8 cellular contexts compared by ENCODE assay signal in the genomic region with DNA sequence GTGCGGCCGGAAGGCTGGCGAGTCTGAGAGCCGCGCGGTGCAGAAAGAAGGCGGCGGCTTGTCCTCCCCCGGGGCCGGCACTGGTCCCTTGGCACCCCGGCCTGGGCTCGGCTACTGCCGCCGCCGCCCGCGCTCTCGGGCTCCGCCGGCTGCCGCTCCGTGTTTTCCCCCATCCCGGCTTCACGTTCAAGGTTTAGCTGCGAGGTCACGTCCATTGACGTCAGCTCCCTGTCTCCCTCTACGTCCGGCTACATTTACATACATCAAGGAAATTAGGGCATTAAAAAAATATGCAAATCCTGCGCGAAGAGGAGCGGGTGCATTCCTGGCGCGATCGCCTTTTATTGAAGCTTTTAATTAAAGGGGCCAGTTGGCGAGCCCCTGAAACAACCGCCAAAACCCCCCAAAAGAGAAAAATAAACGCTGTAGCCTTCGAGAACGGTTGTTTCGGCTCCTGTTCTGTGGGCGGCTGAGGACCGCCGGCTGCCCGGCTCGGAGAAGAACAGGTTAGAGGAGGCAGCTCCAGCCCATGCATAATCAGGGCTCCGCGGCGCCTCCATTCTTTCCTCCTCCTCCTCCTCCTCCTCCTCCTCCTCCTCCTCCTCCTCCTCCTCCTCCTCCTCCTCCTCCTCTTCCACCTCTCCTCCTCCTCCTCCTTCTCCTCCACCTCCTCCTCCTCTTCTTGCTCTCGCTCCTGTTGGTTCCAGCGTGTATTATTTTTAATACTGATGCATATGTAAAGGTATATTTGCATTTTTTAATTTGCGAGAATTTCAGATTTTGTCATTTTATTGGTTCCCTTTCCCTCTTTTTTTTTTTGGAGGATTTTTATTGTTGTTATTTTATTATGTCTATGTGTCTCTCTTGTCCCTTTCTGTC.
DNase-seq lines count a peak whose midpoint lies in the region; ATAC-seq, FAIRE-seq and TF ChIP-seq lines count a peak whose summit lies in the region.

No MANE protein-coding gene starts in this region.

- H3K9me3 ChIP-seq in Panc1 (ENCODE audit: control insufficient read depth, insufficient read depth, low read depth, low read length) (no peaks in the 10 kb centered on the region), transverse colon (no peaks in the 10 kb centered on the region)

- H3K4me3 ChIP-seq in Panc1 (ENCODE audit: low read depth in 2 of 2, low read length in 2 of 2) (peak overlapping the region; percentile 67 to 80), transverse colon (peak overlapping the region; percentile 1 to 55 (median 30))

- H3K27me3 ChIP-seq in Panc1 (ENCODE audit: control insufficient read depth, insufficient read depth, low read length) (no peaks in the 10 kb centered on the region), transverse colon (peaks cover 98% of the 10 kb centered on the region)

- H3K36me3 ChIP-seq in Panc1 (ENCODE audit: control insufficient read depth, insufficient read depth, low read length) = no peaks in the 10 kb centered on the region
- H3K36me3 ChIP-seq in transverse colon = no peaks in the 10 kb centered on the region

- FAIRE-seq in D721Med (lab: Jason Lieb, UNC) = peak; percentile 16

- BruUV-seq in Panc1 (replicated peaks; lab: Mats Ljungman, UMichigan) = no TSS peak

- in situ Hi-C loops in Panc1 (cut with HindIII; ENCODE audit: low pct_unique_long_range_greater_than_20kb, low sequenced_read_pairs) = loop anchor here (25.0 kb wide), 1 partner anchor 914 kb away; no protein-coding TSS in a partner anchor
- in situ Hi-C loops in transverse colon (cut with MboI; ENCODE audit: low pct_ligation_motif_present in 1 of 4, low pct_unique_long_range_greater_than_20kb in 1 of 4, low sequenced_read_pairs in 3 of 4) = loop anchor here in 1 of 4 donors (25.0 kb wide), 1 partner anchor 1264 kb away; a partner anchor contains a TSS

- peaks cover 7% of the 10 kb centered on the region for H3K36me3 Mint-ChIP-seq in memory B cell

- TF ChIP-seq POLR2A in transverse colon (IDR thresholded peaks at IDR 0.05) = no peak

- H3K27me3 Mint-ChIP-seq in memory B cell = peaks cover 28% of the 10 kb centered on the region

- H3K4me1 ChIP-seq in Panc1 (ENCODE audit: control insufficient read depth, insufficient read depth, low read length) (peaks cover 19% of the 10 kb centered on the region), transverse colon (peaks cover 8 to 34% (median 31%) of the 10 kb centered on the region in 4 donors)

- WGBS in transverse colon (ENCODE audit: low coverage in 1 of 2), 2 donors = 1 to 2% methylated on average over 23 to 52 of the region's 52 CpGs

- TF ChIP-seq EP300 in transverse colon (IDR thresholded peaks at IDR 0.05; ENCODE audit: low read depth) = no peak

- POLR2A ChIA-PET in Panc1 (lab: Charles Lee) = interaction anchor here (0.6 to 1.3 kb wide), 4 partner anchors 15 to 402 kb away, joined by 3 to 13 read pairs (median 7); no protein-coding TSS in a partner anchor

- H3K4me1 Mint-ChIP-seq in memory B cell = peaks cover 24% of the 10 kb centered on the region

- DNase-seq in D721Med (ENCODE audit: insufficient read length, low spot score) (peak; percentile 68), HK-2 (ENCODE audit: unreplicated experiment) (peak; percentile 47), Panc1 (ENCODE audit: low read depth, low spot score) (no peak), memory B cell (ENCODE audit: low spot score in 2 of 2) (no peak), transverse colon (peak; percentile 59), OCI-M2 (lab: John Stamatoyannopoulos, UW; ENCODE audit: unreplicated experiment) (no peak)

- peaks cover 8% of the 10 kb centered on the region for H3K9me3 Mint-ChIP-seq in memory B cell

- no peak for TF ChIP-seq CTCF in D721Med (IDR thresholded peaks at IDR 0.05; ENCODE audit: insufficient read depth, missing control alignments)
- no peak for TF ChIP-seq CTCF in Panc1 (IDR thresholded peaks at IDR 0.05)
- no peak for TF ChIP-seq CTCF in transverse colon (IDR thresholded peaks at IDR 0.05)

- ATAC-seq in GM19467 (IDR thresholded peaks at IDR 0.05; ENCODE audit: unreplicated experiment) (peak; percentile 47), Panc1 (peak; percentile 69), memory B cell (ENCODE audit: low read depth) (peak; percentile 52)

- peak overlapping the region; percentile 87 for H3K27ac Mint-ChIP-seq in memory B cell

- H3K27ac ChIP-seq in Panc1 (ENCODE audit: low read length) (peak overlapping the region; percentile 92), cingulate gyrus (ENCODE audit: low read depth, low read length) (peak overlapping the region; percentile 98), transverse colon (peak overlapping the region in 2 of 4 donors; percentile 14 to 41)

- peak overlapping the region; percentile 84 for H3K4me3 Mint-ChIP-seq in memory B cell

- CTCF ChIA-PET in Panc1 (lab: Charles Lee) = interaction anchor here (0.6 to 1.4 kb wide), 3 partner anchors 15 to 427 kb away, joined by 3 to 12 read pairs (median 4); no protein-coding TSS in a partner anchor

- intact Hi-C loops in Panc1 (cut with micrococcal nuclease; ENCODE audit: unreplicated experiment) (no loop called here), transverse colon (cut with DNase I; ENCODE audit: low total_unique reads) (no loop called here)

Comparison
In these comparisons a context has a peak if more than half of its experiments do, and no peak if none do; other contexts are left out.
1. DNase-seq: peak in D721Med (single experiment), HK-2 (single experiment) and transverse colon (single experiment); none in Panc1 (single experiment), memory B cell (0 of 2) and OCI-M2 (single experiment).
2. Peak in every context shown above with its lines, with median percentiles within 50 percentile points of each other: ATAC-seq.